In genomic region chr6:129630606-129631005, GRCh38 we compare ENCODE assay signal across 15 cellular contexts.
DNase-seq lines count a peak whose midpoint lies in the region; ATAC-seq and FAIRE-seq lines count a peak whose summit lies in the region.
"Had no signal": no experiment of that assay in that cellular context is flagged by ENCODE, and none has a peak within 500 bp of the region (broad histone marks: within the 10 kb centered on the region; RNA-seq: fewer than 3 reads in every experiment).

No MANE protein-coding gene starts in this region.

- no peak for ATAC-seq in GM18520 (IDR thresholded peaks at IDR 0.05; ENCODE audit: unreplicated experiment)

- FAIRE-seq in islet of Langerhans (lab: Jason Lieb, UNC), result peak; percentile 30
- FAIRE-seq: H1 had no signal

- DNase-seq in NCI-H526 (lab: John Stamatoyannopoulos, UW) (peak; percentile 20 to 50), NCI-H526 treated with DMSO at 0.1 percent for 48 hours (lab: John Stamatoyannopoulos, UW) (no peak), NCI-H69 (lab: John Stamatoyannopoulos, UW) (peak; percentile 71), NCI-H446 (lab: John Stamatoyannopoulos, UW) (no peak)
- DNase-seq in activated CD8-positive, alpha-beta memory T cell treated with anti-CD3 and anti-CD28 coated beads, Interleukin-2, amount 50 U/mL, for 48 hours, result no peak
- DNase-seq: 8988T; CD4-positive, alpha-beta memory T cell; DMS153; DMS79; GDM1; HCEC 1CT; KG1 had no signal

Comparison
In these comparisons a context has a peak if more than half of its experiments do, and no peak if none do; other contexts are left out.
1. DNase-seq: peak in NCI-H526 (2 of 2) and NCI-H69 (single experiment); none in NCI-H526 treated with DMSO at 0.1 percent for 48 hours (single experiment), activated CD8-positive, alpha-beta memory T cell treated with anti-CD3 and anti-CD28 coated beads, Interleukin-2, amount 50 U/mL, for 48 hours (single experiment) and NCI-H446 (0 of 2).